ENCODE assay signal across 9 cellular contexts in genomic region chr17:45371414-45372324, GRCh38. TPM values are rescaled to one million over a fixed set of nuclear protein-coding genes. Genes with fewer than 3 reads are reported as not detected.
DNase-seq lines count a peak whose midpoint lies in the region; ATAC-seq and TF ChIP-seq lines count a peak whose summit lies in the region.
"Had no signal": no experiment of that assay in that cellular context is flagged by ENCODE, and none has a peak within 500 bp of the region (broad histone marks: within the 10 kb centered on the region; RNA-seq: fewer than 3 reads in every experiment).

No MANE protein-coding gene starts in this region.

- peaks cover 4% of the 10 kb centered on the region for H3K27me3 ChIP-seq in effector memory CD4-positive, alpha-beta T cell (replicated peaks; ENCODE audit: control insufficient read depth, insufficient read depth, low read length, poor library complexity, severe bottlenecking)
- H3K27me3 ChIP-seq in lower lobe of right lung (ENCODE audit: low read depth): no peaks in the 10 kb centered on the region

- no peak overlapping the region for H3K27ac ChIP-seq in effector memory CD4-positive, alpha-beta T cell (ENCODE audit: insufficient read depth, low read length, poor library complexity, severe bottlenecking)
- peak overlapping the region; percentile 76 for H3K27ac ChIP-seq in lower lobe of right lung

- peak overlapping the region; percentile 78 for H3K4me3 Mint-ChIP-seq in T-helper 17 cell

- peak; percentile 23 to 43 for DNase-seq in NCI-H524 (lab: John Stamatoyannopoulos, UW)
- no peak for DNase-seq in NCI-H524 treated with DMSO at 0.1 percent for 48 hours (lab: John Stamatoyannopoulos, UW)
- DNase-seq in T-helper 17 cell: no peak
- DNase-seq in effector memory CD4-positive, alpha-beta T cell: no peak
- DNase-seq in lower lobe of right lung: peak; percentile 89
- peak in 2 of 3 experiments; percentile 17 to 44 for DNase-seq in stimulated activated CD4-positive, alpha-beta T cell treated with anti-CD3 and anti-CD28 coated beads, TNF-alpha, amount 100 ng/mL, for 24 hours (ENCODE audit: low read depth in 3 of 3)
- DNase-seq in pons (ENCODE audit: low spot score): no peak
- DNase-seq: DND-41 had no signal

- H3K4me1 ChIP-seq in effector memory CD4-positive, alpha-beta T cell (ENCODE audit: control insufficient read depth, insufficient read depth, low read length, poor library complexity, severe bottlenecking): peaks cover 5% of the 10 kb centered on the region
- H3K4me1 ChIP-seq in lower lobe of right lung: peaks cover 25% of the 10 kb centered on the region

- H3K36me3 ChIP-seq in effector memory CD4-positive, alpha-beta T cell (ENCODE audit: control insufficient read depth, insufficient read depth, low read length): no peaks in the 10 kb centered on the region
- H3K36me3 ChIP-seq in lower lobe of right lung: no peaks in the 10 kb centered on the region

- H3K36me3 Mint-ChIP-seq in T-helper 17 cell (ENCODE audit: low read depth): peaks cover 2% of the 10 kb centered on the region

- ATAC-seq in T-helper 17 cell (peak; percentile 35), lower lobe of right lung (peak; percentile 97 to 99), GM18867 (IDR thresholded peaks at IDR 0.05; ENCODE audit: unreplicated experiment) (no peak)

- H3K27ac Mint-ChIP-seq in T-helper 17 cell: no peak overlapping the region

- H3K9me3 ChIP-seq in T-helper 17 cell (ENCODE audit: control insufficient read depth, low read length, poor library complexity, severe bottlenecking) (no peaks in the 10 kb centered on the region), lower lobe of right lung (no peaks in the 10 kb centered on the region)
- H3K9me3 ChIP-seq in effector memory CD4-positive, alpha-beta T cell (ENCODE audit: control insufficient read depth, low read length): no peaks in the 10 kb centered on the region

- intact Hi-C loops in lower lobe of right lung (cut with DNase I): no loop called here

- no peak for TF ChIP-seq CTCF in lower lobe of right lung (IDR thresholded peaks at IDR 0.05)

- peaks cover 31% of the 10 kb centered on the region for H3K27me3 Mint-ChIP-seq in T-helper 17 cell

- H3K4me1 Mint-ChIP-seq in T-helper 17 cell: peaks cover 14% of the 10 kb centered on the region

- peak overlapping the region; percentile 8 for H3K4me3 ChIP-seq in effector memory CD4-positive, alpha-beta T cell (ENCODE audit: insufficient read depth, low read depth, low read length, poor library complexity, severe bottlenecking)
- H3K4me3 ChIP-seq in lower lobe of right lung: peak overlapping the region; percentile 35

RNA-seq across cellular contexts. Expression of gene MAP3K14, which starts 54.8 kb away (rescaled TPM):
- 10 to 100 TPM; 43.8 to 49.1 TPM for total RNA-seq in T-helper 17 cell
- total RNA-seq in lower lobe of right lung: 9.3 TPM

Comparison
In these comparisons a context has a peak if more than half of its experiments do, and no peak if none do; other contexts are left out.
1. DNase-seq: peak in NCI-H524 (2 of 2), lower lobe of right lung (single experiment) and stimulated activated CD4-positive, alpha-beta T cell treated with anti-CD3 and anti-CD28 coated beads, TNF-alpha, amount 100 ng/mL, for 24 hours (2 of 3); none in NCI-H524 treated with DMSO at 0.1 percent for 48 hours (single experiment), T-helper 17 cell (0 of 3), effector memory CD4-positive, alpha-beta T cell (0 of 3) and pons (single experiment).